Comparison of ENCODE assay signal across 1 cellular context in genomic region chr1:108746382-108747127, GRCh38.
TF ChIP-seq lines count a peak whose summit lies in the region.

TSS of gene STXBP3 (plus strand) at chr1:108746674. CDS start at chr1:108746738, 64 bp downstream.

TF ChIP-seq in K562, 482 proteins besides CTCF, POLR2A, EP300 and RAD21 (continued from another document and continues in another):
- TF ChIP-seq HINFP (tag; conservative IDR thresholded peaks at IDR 0.05; ENCODE audit: low read depth): no peak
- TF ChIP-seq ARNT (IDR thresholded peaks at IDR 0.05): no peak; a peak in 1 of 4 replicates
- TF ChIP-seq ZNF584 (CRISPR knock-in tag; IDR thresholded peaks at IDR 0.05; ENCODE audit: low read depth): 0 out of 2 replicates have a peak, but pooled peaks have one; percentile 71
- peak in 1 of 2 experiments; percentile 82; a peak in 2 of 4 replicates for TF ChIP-seq ZNF639 (CRISPR knock-in tag; conservative IDR thresholded peaks at IDR 0.05 in 1 of 2, IDR thresholded peaks at IDR 0.05 in 1 of 2)
- peak; percentile 92 for TF ChIP-seq SAFB (IDR thresholded peaks at IDR 0.05; ENCODE audit: borderline replicate concordance, low read depth, low read length)
- TF ChIP-seq NFXL1 (CRISPR knock-in tag; IDR thresholded peaks at IDR 0.05): no peak
- no peak; the same call in 1 of the 2 replicates for TF ChIP-seq ILF3 (IDR thresholded peaks at IDR 0.05; ENCODE audit: borderline replicate concordance)
- peak; percentile 58; the same call in 1 of the 2 replicates for TF ChIP-seq ZBTB43 (CRISPR knock-in tag; IDR thresholded peaks at IDR 0.05)
- no peak for TF ChIP-seq U2AF2 (optimal IDR thresholded peaks at IDR 0.05; ENCODE audit: low read depth, low read length)
- TF ChIP-seq FOXJ3 (CRISPR knock-in tag; IDR thresholded peaks at IDR 0.05): no peak
- TF ChIP-seq NFIC (IDR thresholded peaks at IDR 0.05): peak; percentile 94
- 0 out of 2 replicates have a peak, but pooled peaks have one; percentile 61 for TF ChIP-seq ZNF445 (CRISPR knock-in tag; IDR thresholded peaks at IDR 0.05; ENCODE audit: low read depth)
- TF ChIP-seq U2AF1 (optimal IDR thresholded peaks at IDR 0.05; ENCODE audit: low read depth, low read length): peak; percentile 50
- TF ChIP-seq NCOA2 (IDR thresholded peaks at IDR 0.05; ENCODE audit: partially characterized antibody in 2 of 2): no peak
- no peak for TF ChIP-seq ZNF551 (CRISPR knock-in tag; IDR thresholded peaks at IDR 0.05)
- peak; percentile 71; the same call in 1 of the 2 replicates for TF ChIP-seq OTX1 (CRISPR knock-in tag; IDR thresholded peaks at IDR 0.05)
- TF ChIP-seq EHMT2 (IDR thresholded peaks at IDR 0.05): peak; percentile 27; the same call in 1 of the 2 replicates
- TF ChIP-seq CGGBP1 (CRISPR knock-in tag; IDR thresholded peaks at IDR 0.05): peak; percentile 85
- TF ChIP-seq MEF2D (tag; conservative IDR thresholded peaks at IDR 0.05; ENCODE audit: low read depth): no peak
- peak; percentile 92 for TF ChIP-seq ZBTB12 (CRISPR knock-in tag; IDR thresholded peaks at IDR 0.05)
- TF ChIP-seq TFAP4 (CRISPR knock-in tag; IDR thresholded peaks at IDR 0.05; ENCODE audit: borderline replicate concordance): peak; percentile 91
- peak; percentile 80; the same call in 1 of the 2 replicates for TF ChIP-seq ZNF830 (CRISPR knock-in tag; IDR thresholded peaks at IDR 0.05)
- no peak for TF ChIP-seq PHTF2 (CRISPR knock-in tag; IDR thresholded peaks at IDR 0.05)
- no peak for TF ChIP-seq HMG20B (CRISPR knock-in tag; IDR thresholded peaks at IDR 0.05)
- no peak for TF ChIP-seq ZNF121 (CRISPR knock-in tag; conservative IDR thresholded peaks at IDR 0.05)
- no peak for TF ChIP-seq ZNF449 (CRISPR knock-in tag; IDR thresholded peaks at IDR 0.05)
- peak; percentile 37; the same call in 1 of the 2 replicates for TF ChIP-seq HNRNPL (IDR thresholded peaks at IDR 0.05; ENCODE audit: low read depth, low read length)
- TF ChIP-seq ZNF24 (IDR thresholded peaks at IDR 0.05): peak; percentile 70
- TF ChIP-seq ZNF407 (IDR thresholded peaks at IDR 0.05; ENCODE audit: low read depth): no peak
- 0 out of 2 replicates have a peak, but pooled peaks have one; percentile 52 for TF ChIP-seq FOXJ2 (tag; IDR thresholded peaks at IDR 0.05)
- TF ChIP-seq MTA1 (IDR thresholded peaks at IDR 0.05; ENCODE audit: borderline replicate concordance): peak; percentile 75
- TF ChIP-seq FOXM1 (IDR thresholded peaks at IDR 0.05; ENCODE audit: low read depth): no peak
- TF ChIP-seq FOXM1 (CRISPR knock-in tag; IDR thresholded peaks at IDR 0.05; ENCODE audit: low read depth): no peak
- TF ChIP-seq THRAP3 (IDR thresholded peaks at IDR 0.05; ENCODE audit: borderline replicate concordance): no peak
- TF ChIP-seq C11orf30 (IDR thresholded peaks at IDR 0.05; ENCODE audit: low read depth): no peak
- 0 out of 2 replicates have a peak, but pooled peaks have one; percentile 52 for TF ChIP-seq PATZ1 (CRISPR knock-in tag; IDR thresholded peaks at IDR 0.05; ENCODE audit: borderline replicate concordance)
- peak; percentile 81 for TF ChIP-seq KLF13 (tag; IDR thresholded peaks at IDR 0.05; ENCODE audit: borderline replicate concordance, low read depth)
- TF ChIP-seq ARHGAP35 (IDR thresholded peaks at IDR 0.05; ENCODE audit: partially characterized antibody): no peak
- peak; percentile 80; the same call in 1 of the 2 replicates for TF ChIP-seq SRSF1 (IDR thresholded peaks at IDR 0.05; ENCODE audit: low read depth, low read length)
- TF ChIP-seq ZNF347 (CRISPR knock-in tag; IDR thresholded peaks at IDR 0.05; ENCODE audit: low read depth): no peak
